ENCODE assay signal across 21 cellular contexts in genomic region chr1:32480003-32480402, GRCh38. TPM values are rescaled to one million over a fixed set of nuclear protein-coding genes. Genes with fewer than 3 reads are reported as not detected.
"Had no signal": no experiment of that assay in that cellular context is flagged by ENCODE, and none has a peak within 500 bp of the region (broad histone marks: within the 10 kb centered on the region; RNA-seq: fewer than 3 reads in every experiment).

No MANE protein-coding gene starts in this region.

- H3K9ac ChIP-seq: neural progenitor cell, parathyroid adenoma had no signal

- H3K4me1 ChIP-seq: foreskin keratinocyte, gastroesophageal sphincter, heart left ventricle, neural progenitor cell, parathyroid adenoma, right lobe of liver, thyroid gland, vagina had no signal

- DNase-seq: cortex of kidney; effector memory CD8-positive, alpha-beta T cell; foreskin keratinocyte; heart left ventricle; kidney; mesenchymal stem cell; midbrain; naive thymus-derived CD4-positive, alpha-beta T cell; right lobe of liver; small intestine; stimulated activated CD4-positive, alpha-beta T cell treated with anti-CD3 and anti-CD28 coated beads, Interleukin-15, amount 100 ng/mL, for 24 hours; stimulated activated CD4-positive, alpha-beta T cell treated with anti-CD3 and anti-CD28 coated beads, Interleukin-2, amount 100 ng/mL, for 48 hours; stimulated activated naive B cell treated with anti-CD40 and anti-IgM and Interleukin-4, amounts not matched to agents 10 μg/mL and 1 μg/mL and 100 μg/mL, for 72 hours; thyroid gland; trophoblast cell had no signal

- H3K4me3 ChIP-seq: gastroesophageal sphincter, heart left ventricle, hepatocyte, neural progenitor cell, right lobe of liver, thyroid gland, vagina had no signal

- H3K36me3 ChIP-seq: gastroesophageal sphincter, heart left ventricle, neural progenitor cell, right lobe of liver, thyroid gland, vagina had no signal

- H3K27me3 ChIP-seq: gastroesophageal sphincter, heart left ventricle, hepatocyte, neural progenitor cell, right lobe of liver, thyroid gland, vagina had no signal

- H3K79me2 ChIP-seq: hepatocyte, parathyroid adenoma had no signal

- H3K27ac ChIP-seq: foreskin keratinocyte, gastroesophageal sphincter, heart left ventricle, hepatocyte, neural progenitor cell, parathyroid adenoma, right lobe of liver, thyroid gland, vagina had no signal

- H2AFZ ChIP-seq: hepatocyte, neural progenitor cell, parathyroid adenoma had no signal

- ATAC-seq: effector memory CD8-positive, alpha-beta T cell; foreskin keratinocyte; gastroesophageal sphincter; heart left ventricle; left lobe of liver; naive thymus-derived CD4-positive, alpha-beta T cell; right lobe of liver; stimulated activated naive B cell treated with anti-CD40 and anti-IgM and Interleukin-4, amounts not matched to agents 10 μg/mL and 1 μg/mL and 100 μg/mL, for 72 hours had no signal

- H3K4me2 ChIP-seq: hepatocyte, neural progenitor cell had no signal

- H3K9me3 ChIP-seq: gastroesophageal sphincter, heart left ventricle, right lobe of liver, thyroid gland, vagina had no signal

RNA-seq across cellular contexts. Expression of gene ZBTB8B, which starts 15.1 kb away (rescaled TPM):
- total RNA-seq: left lobe of liver, right lobe of liver, vagina had no signal
